ENCODE assay signal across 18 cellular contexts in the genomic region with DNA sequence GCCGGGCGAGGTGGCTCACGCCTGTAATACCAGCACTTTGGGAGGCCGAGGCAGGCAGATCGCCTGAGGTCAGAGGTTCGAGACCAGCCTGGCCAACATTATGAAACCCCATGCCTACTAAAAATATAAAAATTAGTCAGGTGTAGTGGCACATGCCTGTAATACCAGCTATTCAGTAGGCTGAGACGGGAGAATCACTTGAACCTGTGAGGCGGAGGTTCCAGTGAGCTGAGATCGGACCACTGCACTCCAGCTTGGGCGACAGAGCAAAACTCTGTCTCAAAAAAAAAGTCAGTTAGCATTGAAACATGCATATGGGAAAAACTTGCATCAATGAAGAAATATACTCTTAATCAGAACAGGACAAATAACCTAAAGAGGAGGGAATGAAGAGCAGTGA. TPM values are rescaled to one million over a fixed set of nuclear protein-coding genes. Genes with fewer than 3 reads are reported as not detected.
A peak's percentile ranks its signal among the peaks of the same experiment; 100 is the strongest.
DNase-seq lines count a peak whose midpoint lies in the region; ATAC-seq, FAIRE-seq and TF ChIP-seq lines count a peak whose summit lies in the region.
"Had no signal": no experiment of that assay in that cellular context is flagged by ENCODE, and none has a peak within 500 bp of the region (broad histone marks: within the 10 kb centered on the region; RNA-seq: fewer than 3 reads in every experiment).

No MANE protein-coding gene starts in this region.

- H2BK120ac ChIP-seq in H9 (ENCODE audit: low read depth, low read length, poor library complexity, severe bottlenecking): no peak overlapping the region

- DNase-seq in CD4-positive, alpha-beta T cell: no peak
- DNase-seq in H9: no peak
- no peak for DNase-seq in astrocyte (ENCODE audit: low read depth)
- DNase-seq in naive B cell: no peak
- DNase-seq in caudate nucleus (lab: John Stamatoyannopoulos, UW): no peak
- no peak for DNase-seq in erythroblast (lab: John Stamatoyannopoulos, UW)
- no peak for DNase-seq in suprapubic skin (ENCODE audit: low spot score in 2 of 2)
- DNase-seq: amygdala; HCEC 1CT; Kasumi-1; stimulated activated CD4-positive, alpha-beta T cell treated with anti-CD3 and anti-CD28 coated beads, Interleukin-1b, Interleukin-23, amount 100 ng/mL, for 48 hours had no signal

- H3K4me1 ChIP-seq in H9 (ENCODE audit: insufficient read depth, low read length): peaks cover 4% of the 10 kb centered on the region; the same call in 1 of the 2 replicates
- H3K4me1 ChIP-seq in astrocyte (ENCODE audit: insufficient read depth, low read length): peaks cover 3% of the 10 kb centered on the region
- no peaks in the 10 kb centered on the region for H3K4me1 ChIP-seq in suprapubic skin
- H3K4me1 ChIP-seq: gastroesophageal sphincter, right atrium auricular region had no signal

- H4K8ac ChIP-seq in H9 (replicated peaks; ENCODE audit: insufficient read length, low read depth, low read length): no peak overlapping the region

- H3K79me2 ChIP-seq in H9 (ENCODE audit: insufficient read depth, low read length) (no peaks in the 10 kb centered on the region; the same call in 1 of the 2 replicates), astrocyte (ENCODE audit: insufficient read depth, low read length) (no peaks in the 10 kb centered on the region)

- no peak overlapping the region for H3K4me2 ChIP-seq in H9 (ENCODE audit: insufficient read depth, insufficient read length, low read length)
- H3K4me2 ChIP-seq in astrocyte (ENCODE audit: low read length): peak overlapping the region; percentile 18

- H3K36me3 Mint-ChIP-seq in CD4-positive, alpha-beta T cell (ENCODE audit: low read depth): peaks cover 98% of the 10 kb centered on the region
- H3K36me3 Mint-ChIP-seq in H9 (ENCODE audit: insufficient read depth in 1 of 3, low read depth in 3 of 3) (peaks cover 67 to 95% (median 82%) of the 10 kb centered on the region in 3 experiments), astrocyte (ENCODE audit: low read depth, unreplicated experiment) (peaks cover 3% of the 10 kb centered on the region), naive B cell (peaks cover 25 to 40% of the 10 kb centered on the region in 2 donors)

- no peak overlapping the region for H2BK20ac ChIP-seq in H9 (ENCODE audit: low read depth, low read length, poor library complexity, severe bottlenecking)

- no peak overlapping the region for H2BK15ac ChIP-seq in H9 (ENCODE audit: low read depth, low read length)

- H4K91ac ChIP-seq in H9 (ENCODE audit: insufficient read length, low read depth, low read length): no peak overlapping the region

- POLR2A ChIA-PET in CD4-positive, alpha-beta T cell (lab: Charles Lee): interaction anchor here (1.4 to 1.6 kb wide), 2 partner anchors 26 to 31 kb away, joined by 3 to 6 read pairs; no protein-coding TSS in a partner anchor

- CTCF ChIA-PET in CD4-positive, alpha-beta T cell (lab: Charles Lee): no interaction called here

- H3K4me3 ChIP-seq in astrocyte (ENCODE audit: insufficient read depth, low read depth, low read length): no peak overlapping the region
- no peak overlapping the region for H3K4me3 ChIP-seq in suprapubic skin
- H3K4me3 ChIP-seq: gastroesophageal sphincter, lung, right atrium auricular region had no signal

- no peak overlapping the region for H3T11ph ChIP-seq in H9 (ENCODE audit: low read length)

- peak overlapping the region; percentile 47 for H3K27ac Mint-ChIP-seq in CD4-positive, alpha-beta T cell
- peak overlapping the region in 2 of 3 experiments; percentile 36 to 65; a peak in 3 of 7 replicates for H3K27ac Mint-ChIP-seq in H9
- no peak overlapping the region for H3K27ac Mint-ChIP-seq in astrocyte (ENCODE audit: unreplicated experiment)
- H3K27ac Mint-ChIP-seq in naive B cell: peak overlapping the region in 5 of 6 donors; percentile 20 to 91 (median 66)

- H3K27me3 ChIP-seq in CD4-positive, alpha-beta T cell (ENCODE audit: control insufficient read depth, insufficient read depth, low read length): no peaks in the 10 kb centered on the region
- no peaks in the 10 kb centered on the region for H3K27me3 ChIP-seq in H9 (ENCODE audit: insufficient read depth, low read length)
- H3K27me3 ChIP-seq in astrocyte (ENCODE audit: insufficient read depth, low read length): no peaks in the 10 kb centered on the region
- H3K27me3 ChIP-seq in suprapubic skin: no peaks in the 10 kb centered on the region
- H3K27me3 ChIP-seq: gastroesophageal sphincter, right atrium auricular region had no signal

- no peaks in the 10 kb centered on the region for H3K27me3 Mint-ChIP-seq in CD4-positive, alpha-beta T cell
- H3K27me3 Mint-ChIP-seq in H9 (ENCODE audit: low read depth) (no peaks in the 10 kb centered on the region), astrocyte (ENCODE audit: low read depth, unreplicated experiment) (no peaks in the 10 kb centered on the region), naive B cell (no peaks in the 10 kb centered on the region)

- H3K9ac ChIP-seq in H9 (ENCODE audit: extremely low read depth, insufficient read length, low read length) (no peak overlapping the region), astrocyte (ENCODE audit: low read length) (no peak overlapping the region)

- H3K9me3 Mint-ChIP-seq in CD4-positive, alpha-beta T cell: peaks cover 20% of the 10 kb centered on the region
- H3K9me3 Mint-ChIP-seq in H9 (peaks cover 15 to 24% of the 10 kb centered on the region in 2 experiments), astrocyte (ENCODE audit: unreplicated experiment) (peaks cover 3% of the 10 kb centered on the region), naive B cell (peaks cover 0 to 17% (median 6%) of the 10 kb centered on the region in 7 donors)

- no peak for TF ChIP-seq CTCF in CD4-positive, alpha-beta T cell (IDR thresholded peaks at IDR 0.05)
- TF ChIP-seq CTCF in H9 (conservative IDR thresholded peaks at IDR 0.05): no peak
- no peak for TF ChIP-seq CTCF in astrocyte (IDR thresholded peaks at IDR 0.05; ENCODE audit: insufficient read depth, low read depth, low read length)
- no peak for TF ChIP-seq CTCF in suprapubic skin (IDR thresholded peaks at IDR 0.05)

- H3K9me3 ChIP-seq in CD4-positive, alpha-beta T cell (ENCODE audit: control insufficient read depth, low read length): peaks cover 32% of the 10 kb centered on the region
- peaks cover 4% of the 10 kb centered on the region for H3K9me3 ChIP-seq in H9 (ENCODE audit: control insufficient read depth, low read depth, low read length)
- H3K9me3 ChIP-seq in astrocyte (ENCODE audit: insufficient read depth, low read depth, low read length): no peaks in the 10 kb centered on the region
- peaks cover 7% of the 10 kb centered on the region for H3K9me3 ChIP-seq in suprapubic skin
- H3K9me3 ChIP-seq: gastroesophageal sphincter, right atrium auricular region had no signal

- H3K14ac ChIP-seq in H9 (ENCODE audit: insufficient read depth, low read length): no peak overlapping the region

- no peak overlapping the region for H2BK12ac ChIP-seq in H9 (ENCODE audit: insufficient read length, low read depth, low read length)

- TF ChIP-seq POLR2A in erythroblast (IDR thresholded peaks at IDR 0.05; ENCODE audit: low read length) (no peak), suprapubic skin (IDR thresholded peaks at IDR 0.05) (no peak)

- TF ChIP-seq EP300 in suprapubic skin (IDR thresholded peaks at IDR 0.05): no peak

- intact Hi-C loops in CD4-positive, alpha-beta T cell (cut with DNase I, micrococcal nuclease): no loop called here

- H3K18ac ChIP-seq in H9 (ENCODE audit: insufficient read length, low read depth, low read length): no peak overlapping the region

- H3K79me1 ChIP-seq in H9 (ENCODE audit: insufficient read depth, low read depth, low read length, poor library complexity, severe bottlenecking): peaks cover 2% of the 10 kb centered on the region

- H3K23me2 ChIP-seq in H9 (ENCODE audit: insufficient read length, low read depth, low read length, poor library complexity, severe bottlenecking): no peaks in the 10 kb centered on the region

- H2AK5ac ChIP-seq in H9 (ENCODE audit: insufficient read length, low read length): no peak overlapping the region

- no peak overlapping the region for H3K4ac ChIP-seq in H9 (ENCODE audit: low read depth, low read length)

- H3K27ac ChIP-seq in CD4-positive, alpha-beta T cell (ENCODE audit: low read depth, low read length): no peak overlapping the region
- no peak overlapping the region for H3K27ac ChIP-seq in H9 (ENCODE audit: insufficient read length, low read depth, low read length)
- no peak overlapping the region for H3K27ac ChIP-seq in astrocyte (ENCODE audit: low read depth, low read length)
- no peak overlapping the region for H3K27ac ChIP-seq in caudate nucleus (ENCODE audit: low read depth, low read length)
- H3K27ac ChIP-seq in suprapubic skin: no peak overlapping the region
- H3K27ac ChIP-seq: gastroesophageal sphincter, right atrium auricular region, VCaP had no signal

- H4K20me1 ChIP-seq in H9 (ENCODE audit: control insufficient read depth, insufficient read depth, insufficient read length) (no peaks in the 10 kb centered on the region), astrocyte (ENCODE audit: insufficient read depth, low read length) (no peaks in the 10 kb centered on the region)

- FAIRE-seq in astrocyte (lab: Jason Lieb, UNC): no peak

- H4K5ac ChIP-seq in H9 (ENCODE audit: insufficient read length, low read depth, low read length): no peak overlapping the region

- no peak for ATAC-seq in CD4-positive, alpha-beta T cell (ENCODE audit: poor library complexity)
- ATAC-seq in naive B cell (ENCODE audit: low read depth in 2 of 2) (no peak), GM21529 (IDR thresholded peaks at IDR 0.05; ENCODE audit: unreplicated experiment) (no peak)
- ATAC-seq: gastroesophageal sphincter, Panc1, SK-N-SH treated with all-trans-retinoic acid at 6 μM for 48 hours had no signal

- H3K36me3 ChIP-seq in astrocyte (ENCODE audit: insufficient read depth, low read length) (no peaks in the 10 kb centered on the region), suprapubic skin (peaks cover 50% of the 10 kb centered on the region)

- no peak overlapping the region for H3K4me3 Mint-ChIP-seq in CD4-positive, alpha-beta T cell
- no peak overlapping the region for H3K4me3 Mint-ChIP-seq in H9
- H3K4me3 Mint-ChIP-seq in astrocyte (ENCODE audit: unreplicated experiment): no peak overlapping the region
- H3K4me3 Mint-ChIP-seq in naive B cell: no peak overlapping the region

- no peak overlapping the region for H2AFZ ChIP-seq in H9 (ENCODE audit: low read length)
- no peak overlapping the region for H2AFZ ChIP-seq in astrocyte (ENCODE audit: low read depth, low read length)

- no peak overlapping the region for H3K56ac ChIP-seq in H9 (ENCODE audit: insufficient read length, low read depth, low read length)

- peaks cover 26% of the 10 kb centered on the region for H3K4me1 Mint-ChIP-seq in CD4-positive, alpha-beta T cell (ENCODE audit: low read depth)
- H3K4me1 Mint-ChIP-seq in H9 (peaks cover 22 to 23% of the 10 kb centered on the region in 2 experiments), astrocyte (ENCODE audit: low read depth, unreplicated experiment) (peaks cover 13% of the 10 kb centered on the region), naive B cell (peaks cover 18 to 52% (median 23%) of the 10 kb centered on the region in 3 donors)

- no CpG with 5 or more reads among the region's 10 CpGs for WGBS in H9 (ENCODE audit: extremely low coverage, insufficient read length, low lambda C conversion rate)
- 96% methylated on average over 10 of the region's 10 CpGs for WGBS in suprapubic skin

- H3K23ac ChIP-seq in H9 (ENCODE audit: insufficient read length, low read depth, low read length): no peak overlapping the region

- H2BK5ac ChIP-seq in H9 (ENCODE audit: insufficient read length, low read length): no peak overlapping the region

RNA-seq across cellular contexts. Expression of a gene that starts 30.4 kb away (rescaled TPM):
- 100 to 1,000 TPM; 113 to 124 TPM for total RNA-seq in CD4-positive, alpha-beta T cell
- total RNA-seq in H9 (2021) (172 and 183 TPM in 2 replicates), astrocyte (19.9 and 22.2 TPM in 2 replicates), suprapubic skin (100 to 1,000 TPM in 1 of 4 donors, 10 to 100 TPM in 3; 58.0 to 115 (median 69.8) TPM)
- polyA plus RNA-seq in naive B cell (ENCODE audit: low read depth in 6 of 6): 100 to 1,000 TPM in 4 of 6 donors, 10 to 100 TPM in 2; 38.6 to 242 (median 117) TPM
